Comparison of ENCODE assay signal across 1 cellular context in the genomic region with DNA sequence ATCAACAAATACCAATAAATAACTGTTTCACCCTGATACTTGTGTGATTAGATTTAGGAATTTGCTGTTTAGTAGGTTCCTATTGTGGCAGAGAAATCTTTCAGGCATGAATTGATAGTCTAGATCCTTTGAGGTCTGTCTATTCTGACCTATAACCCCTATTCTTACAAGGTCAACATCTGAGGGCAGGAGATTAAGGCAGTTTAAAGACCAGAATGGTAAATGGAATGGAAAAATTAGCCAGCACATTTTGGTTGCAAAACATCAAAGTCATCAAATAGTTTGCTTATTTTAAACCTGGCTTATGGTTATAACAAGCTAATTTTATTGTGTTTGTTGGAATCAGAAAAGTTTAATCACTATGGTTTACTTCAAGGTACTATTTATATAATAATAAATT.
TF ChIP-seq lines count a peak whose summit lies in the region.

No MANE protein-coding gene starts in this region.

TF ChIP-seq in HepG2, 621 proteins besides CTCF, POLR2A, EP300 and RAD21 (continued from another document and continues in another):
- TF ChIP-seq, protein P1, sequence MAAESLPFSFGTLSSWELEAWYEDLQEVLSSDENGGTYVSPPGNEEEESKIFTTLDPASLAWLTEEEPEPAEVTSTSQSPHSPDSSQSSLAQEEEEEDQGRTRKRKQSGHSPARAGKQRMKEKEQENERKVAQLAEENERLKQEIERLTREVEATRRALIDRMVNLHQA (CRISPR knock-in tag; IDR thresholded peaks at IDR 0.05), result no peak
- TF ChIP-seq, protein P2, sequence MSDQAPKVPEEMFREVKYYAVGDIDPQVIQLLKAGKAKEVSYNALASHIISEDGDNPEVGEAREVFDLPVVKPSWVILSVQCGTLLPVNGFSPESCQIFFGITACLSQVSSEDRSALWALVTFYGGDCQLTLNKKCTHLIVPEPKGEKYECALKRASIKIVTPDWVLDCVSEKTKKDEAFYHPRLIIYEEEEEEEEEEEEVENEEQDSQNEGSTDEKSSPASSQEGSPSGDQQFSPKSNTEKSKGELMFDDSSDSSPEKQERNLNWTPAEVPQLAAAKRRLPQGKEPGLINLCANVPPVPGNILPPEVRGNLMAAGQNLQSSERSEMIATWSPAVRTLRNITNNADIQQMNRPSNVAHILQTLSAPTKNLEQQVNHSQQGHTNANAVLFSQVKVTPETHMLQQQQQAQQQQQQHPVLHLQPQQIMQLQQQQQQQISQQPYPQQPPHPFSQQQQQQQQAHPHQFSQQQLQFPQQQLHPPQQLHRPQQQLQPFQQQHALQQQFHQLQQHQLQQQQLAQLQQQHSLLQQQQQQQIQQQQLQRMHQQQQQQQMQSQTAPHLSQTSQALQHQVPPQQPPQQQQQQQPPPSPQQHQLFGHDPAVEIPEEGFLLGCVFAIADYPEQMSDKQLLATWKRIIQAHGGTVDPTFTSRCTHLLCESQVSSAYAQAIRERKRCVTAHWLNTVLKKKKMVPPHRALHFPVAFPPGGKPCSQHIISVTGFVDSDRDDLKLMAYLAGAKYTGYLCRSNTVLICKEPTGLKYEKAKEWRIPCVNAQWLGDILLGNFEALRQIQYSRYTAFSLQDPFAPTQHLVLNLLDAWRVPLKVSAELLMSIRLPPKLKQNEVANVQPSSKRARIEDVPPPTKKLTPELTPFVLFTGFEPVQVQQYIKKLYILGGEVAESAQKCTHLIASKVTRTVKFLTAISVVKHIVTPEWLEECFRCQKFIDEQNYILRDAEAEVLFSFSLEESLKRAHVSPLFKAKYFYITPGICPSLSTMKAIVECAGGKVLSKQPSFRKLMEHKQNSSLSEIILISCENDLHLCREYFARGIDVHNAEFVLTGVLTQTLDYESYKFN (CRISPR knock-in tag; conservative IDR thresholded peaks at IDR 0.05), result peak; percentile 38; the same call in 1 of the 2 replicates
- no peak for TF ChIP-seq AGO2 (optimal IDR thresholded peaks at IDR 0.05; ENCODE audit: low read depth, low read length)
- TF ChIP-seq, protein P3, sequence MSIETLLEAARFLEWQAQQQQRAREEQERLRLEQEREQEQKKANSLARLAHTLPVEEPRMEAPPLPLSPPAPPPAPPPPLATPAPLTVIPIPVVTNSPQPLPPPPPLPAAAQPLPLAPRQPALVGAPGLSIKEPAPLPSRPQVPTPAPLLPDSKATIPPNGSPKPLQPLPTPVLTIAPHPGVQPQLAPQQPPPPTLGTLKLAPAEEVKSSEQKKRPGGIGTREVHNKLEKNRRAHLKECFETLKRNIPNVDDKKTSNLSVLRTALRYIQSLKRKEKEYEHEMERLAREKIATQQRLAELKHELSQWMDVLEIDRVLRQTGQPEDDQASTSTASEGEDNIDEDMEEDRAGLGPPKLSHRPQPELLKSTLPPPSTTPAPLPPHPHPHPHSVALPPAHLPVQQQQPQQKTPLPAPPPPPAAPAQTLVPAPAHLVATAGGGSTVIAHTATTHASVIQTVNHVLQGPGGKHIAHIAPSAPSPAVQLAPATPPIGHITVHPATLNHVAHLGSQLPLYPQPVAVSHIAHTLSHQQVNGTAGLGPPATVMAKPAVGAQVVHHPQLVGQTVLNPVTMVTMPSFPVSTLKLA (IDR thresholded peaks at IDR 0.05), result no peak
- TF ChIP-seq DR1 (CRISPR knock-in tag; IDR thresholded peaks at IDR 0.05), result no peak
- TF ChIP-seq ZNF264 (CRISPR knock-in tag; IDR thresholded peaks at IDR 0.05), result no peak
- no peak for TF ChIP-seq RBFOX2 (IDR thresholded peaks at IDR 0.05; ENCODE audit: low read depth, low read length)
- TF ChIP-seq TCF7 (IDR thresholded peaks at IDR 0.05; ENCODE audit: low read depth), result peak; percentile 50
- no peak for TF ChIP-seq IRX3 (CRISPR knock-in tag; IDR thresholded peaks at IDR 0.05; ENCODE audit: borderline replicate concordance, low read depth)
- TF ChIP-seq, protein P4, sequence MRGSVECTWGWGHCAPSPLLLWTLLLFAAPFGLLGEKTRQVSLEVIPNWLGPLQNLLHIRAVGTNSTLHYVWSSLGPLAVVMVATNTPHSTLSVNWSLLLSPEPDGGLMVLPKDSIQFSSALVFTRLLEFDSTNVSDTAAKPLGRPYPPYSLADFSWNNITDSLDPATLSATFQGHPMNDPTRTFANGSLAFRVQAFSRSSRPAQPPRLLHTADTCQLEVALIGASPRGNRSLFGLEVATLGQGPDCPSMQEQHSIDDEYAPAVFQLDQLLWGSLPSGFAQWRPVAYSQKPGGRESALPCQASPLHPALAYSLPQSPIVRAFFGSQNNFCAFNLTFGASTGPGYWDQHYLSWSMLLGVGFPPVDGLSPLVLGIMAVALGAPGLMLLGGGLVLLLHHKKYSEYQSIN (CRISPR knock-in tag; IDR thresholded peaks at IDR 0.05; ENCODE audit: borderline replicate concordance), result no peak
- no peak for TF ChIP-seq ZNF776 (CRISPR knock-in tag; IDR thresholded peaks at IDR 0.05)
- TF ChIP-seq NCOA5 (CRISPR knock-in tag; IDR thresholded peaks at IDR 0.05), result no peak
- no peak for TF ChIP-seq TGIF2 (CRISPR knock-in tag; IDR thresholded peaks at IDR 0.05)
- TF ChIP-seq ZNF644 (CRISPR knock-in tag; IDR thresholded peaks at IDR 0.05; ENCODE audit: low read depth), result no peak
- TF ChIP-seq, protein P5, sequence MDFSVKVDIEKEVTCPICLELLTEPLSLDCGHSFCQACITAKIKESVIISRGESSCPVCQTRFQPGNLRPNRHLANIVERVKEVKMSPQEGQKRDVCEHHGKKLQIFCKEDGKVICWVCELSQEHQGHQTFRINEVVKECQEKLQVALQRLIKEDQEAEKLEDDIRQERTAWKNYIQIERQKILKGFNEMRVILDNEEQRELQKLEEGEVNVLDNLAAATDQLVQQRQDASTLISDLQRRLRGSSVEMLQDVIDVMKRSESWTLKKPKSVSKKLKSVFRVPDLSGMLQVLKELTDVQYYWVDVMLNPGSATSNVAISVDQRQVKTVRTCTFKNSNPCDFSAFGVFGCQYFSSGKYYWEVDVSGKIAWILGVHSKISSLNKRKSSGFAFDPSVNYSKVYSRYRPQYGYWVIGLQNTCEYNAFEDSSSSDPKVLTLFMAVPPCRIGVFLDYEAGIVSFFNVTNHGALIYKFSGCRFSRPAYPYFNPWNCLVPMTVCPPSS (IDR thresholded peaks at IDR 0.05), result no peak
- TF ChIP-seq HHEX (CRISPR knock-in tag; IDR thresholded peaks at IDR 0.05), result no peak
- no peak for TF ChIP-seq IKZF4 (CRISPR knock-in tag; IDR thresholded peaks at IDR 0.05; ENCODE audit: borderline replicate concordance, low read depth, not compliant biosample characterization)
- TF ChIP-seq KLF15 (CRISPR knock-in tag; IDR thresholded peaks at IDR 0.05; ENCODE audit: borderline replicate concordance), result no peak
- peak in 1 of 2 experiments; percentile 9; a peak in 1 of 4 replicates for TF ChIP-seq MAFK (conservative IDR thresholded peaks at IDR 0.05 in 1 of 2, IDR thresholded peaks at IDR 0.05 in 1 of 2; ENCODE audit: low read length in 2 of 2)
- no peak for TF ChIP-seq ZNF713 (CRISPR knock-in tag; IDR thresholded peaks at IDR 0.05)
- no peak for TF ChIP-seq ZNF672 (CRISPR knock-in tag; IDR thresholded peaks at IDR 0.05)
- TF ChIP-seq ZNF773 (CRISPR knock-in tag; IDR thresholded peaks at IDR 0.05; ENCODE audit: borderline replicate concordance), result no peak
- TF ChIP-seq CREM (IDR thresholded peaks at IDR 0.05), result peak; percentile 35; the same call in 1 of the 2 replicates
- TF ChIP-seq CREM (CRISPR knock-in tag; IDR thresholded peaks at IDR 0.05), result no peak
- no peak for TF ChIP-seq FOSL1 (CRISPR knock-in tag; IDR thresholded peaks at IDR 0.05; ENCODE audit: borderline replicate concordance)
- TF ChIP-seq, protein P6, sequence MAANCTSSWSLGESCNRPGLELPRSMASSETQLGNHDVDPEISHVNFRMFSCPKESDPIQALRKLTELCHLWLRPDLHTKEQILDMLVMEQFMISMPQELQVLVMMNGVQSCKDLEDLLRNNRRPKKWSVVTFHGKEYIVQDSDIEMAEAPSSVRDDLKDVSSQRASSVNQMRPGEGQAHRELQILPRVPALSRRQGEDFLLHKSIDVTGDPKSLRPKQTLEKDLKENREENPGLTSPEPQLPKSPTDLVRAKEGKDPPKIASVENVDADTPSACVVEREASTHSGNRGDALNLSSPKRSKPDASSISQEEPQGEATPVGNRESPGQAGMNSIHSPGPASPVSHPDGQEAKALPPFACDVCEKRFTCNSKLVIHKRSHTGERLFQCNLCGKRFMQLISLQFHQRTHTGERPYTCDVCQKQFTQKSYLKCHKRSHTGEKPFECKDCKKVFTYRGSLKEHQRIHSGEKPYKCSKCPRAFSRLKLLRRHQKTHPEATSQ (CRISPR knock-in tag; IDR thresholded peaks at IDR 0.05; ENCODE audit: borderline replicate concordance), result no peak
- no peak for TF ChIP-seq RARG (CRISPR knock-in tag; IDR thresholded peaks at IDR 0.05; ENCODE audit: low read depth)
- no peak for TF ChIP-seq ZMYM2 (CRISPR knock-in tag; IDR thresholded peaks at IDR 0.05)
- no peak for TF ChIP-seq REL (CRISPR knock-in tag; conservative IDR thresholded peaks at IDR 0.05)
- no peak for TF ChIP-seq MIER2 (CRISPR knock-in tag; IDR thresholded peaks at IDR 0.05)
- no peak for TF ChIP-seq ZNF496 (CRISPR knock-in tag; IDR thresholded peaks at IDR 0.05; ENCODE audit: insufficient replicate concordance)
- TF ChIP-seq, protein P7, sequence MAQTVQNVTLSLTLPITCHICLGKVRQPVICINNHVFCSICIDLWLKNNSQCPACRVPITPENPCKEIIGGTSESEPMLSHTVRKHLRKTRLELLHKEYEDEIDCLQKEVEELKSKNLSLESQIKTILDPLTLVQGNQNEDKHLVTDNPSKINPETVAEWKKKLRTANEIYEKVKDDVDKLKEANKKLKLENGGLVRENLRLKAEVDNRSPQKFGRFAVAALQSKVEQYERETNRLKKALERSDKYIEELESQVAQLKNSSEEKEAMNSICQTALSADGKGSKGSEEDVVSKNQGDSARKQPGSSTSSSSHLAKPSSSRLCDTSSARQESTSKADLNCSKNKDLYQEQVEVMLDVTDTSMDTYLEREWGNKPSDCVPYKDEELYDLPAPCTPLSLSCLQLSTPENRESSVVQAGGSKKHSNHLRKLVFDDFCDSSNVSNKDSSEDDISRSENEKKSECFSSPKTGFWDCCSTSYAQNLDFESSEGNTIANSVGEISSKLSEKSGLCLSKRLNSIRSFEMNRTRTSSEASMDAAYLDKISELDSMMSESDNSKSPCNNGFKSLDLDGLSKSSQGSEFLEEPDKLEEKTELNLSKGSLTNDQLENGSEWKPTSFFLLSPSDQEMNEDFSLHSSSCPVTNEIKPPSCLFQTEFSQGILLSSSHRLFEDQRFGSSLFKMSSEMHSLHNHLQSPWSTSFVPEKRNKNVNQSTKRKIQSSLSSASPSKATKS (CRISPR knock-in tag; IDR thresholded peaks at IDR 0.05), result no peak
- TF ChIP-seq, protein P8, sequence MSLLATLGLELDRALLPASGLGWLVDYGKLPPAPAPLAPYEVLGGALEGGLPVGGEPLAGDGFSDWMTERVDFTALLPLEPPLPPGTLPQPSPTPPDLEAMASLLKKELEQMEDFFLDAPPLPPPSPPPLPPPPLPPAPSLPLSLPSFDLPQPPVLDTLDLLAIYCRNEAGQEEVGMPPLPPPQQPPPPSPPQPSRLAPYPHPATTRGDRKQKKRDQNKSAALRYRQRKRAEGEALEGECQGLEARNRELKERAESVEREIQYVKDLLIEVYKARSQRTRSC (CRISPR knock-in tag; IDR thresholded peaks at IDR 0.05; ENCODE audit: low read depth), result no peak
- no peak for TF ChIP-seq YEATS4 (CRISPR knock-in tag; IDR thresholded peaks at IDR 0.05; ENCODE audit: borderline replicate concordance)
- TF ChIP-seq, protein P9, sequence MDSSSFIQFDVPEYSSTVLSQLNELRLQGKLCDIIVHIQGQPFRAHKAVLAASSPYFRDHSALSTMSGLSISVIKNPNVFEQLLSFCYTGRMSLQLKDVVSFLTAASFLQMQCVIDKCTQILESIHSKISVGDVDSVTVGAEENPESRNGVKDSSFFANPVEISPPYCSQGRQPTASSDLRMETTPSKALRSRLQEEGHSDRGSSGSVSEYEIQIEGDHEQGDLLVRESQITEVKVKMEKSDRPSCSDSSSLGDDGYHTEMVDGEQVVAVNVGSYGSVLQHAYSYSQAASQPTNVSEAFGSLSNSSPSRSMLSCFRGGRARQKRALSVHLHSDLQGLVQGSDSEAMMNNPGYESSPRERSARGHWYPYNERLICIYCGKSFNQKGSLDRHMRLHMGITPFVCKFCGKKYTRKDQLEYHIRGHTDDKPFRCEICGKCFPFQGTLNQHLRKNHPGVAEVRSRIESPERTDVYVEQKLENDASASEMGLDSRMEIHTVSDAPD (CRISPR knock-in tag; IDR thresholded peaks at IDR 0.05), result no peak
- TF ChIP-seq ZNF101 (CRISPR knock-in tag; IDR thresholded peaks at IDR 0.05; ENCODE audit: borderline replicate concordance, low read depth), result no peak
- TF ChIP-seq FOSL2 (CRISPR knock-in tag; IDR thresholded peaks at IDR 0.05), result no peak
- TF ChIP-seq NR3C1 (CRISPR knock-in tag; IDR thresholded peaks at IDR 0.05), result no peak
- TF ChIP-seq ZNF556 (CRISPR knock-in tag; IDR thresholded peaks at IDR 0.05; ENCODE audit: borderline replicate concordance), result no peak
- no peak for TF ChIP-seq THAP11 (CRISPR knock-in tag; IDR thresholded peaks at IDR 0.05)
- TF ChIP-seq RARA (CRISPR knock-in tag; IDR thresholded peaks at IDR 0.05), result no peak
- peak; percentile 45; the same call in 1 of the 2 replicates for TF ChIP-seq PPARG (CRISPR knock-in tag; conservative IDR thresholded peaks at IDR 0.05)
- TF ChIP-seq, protein P10, sequence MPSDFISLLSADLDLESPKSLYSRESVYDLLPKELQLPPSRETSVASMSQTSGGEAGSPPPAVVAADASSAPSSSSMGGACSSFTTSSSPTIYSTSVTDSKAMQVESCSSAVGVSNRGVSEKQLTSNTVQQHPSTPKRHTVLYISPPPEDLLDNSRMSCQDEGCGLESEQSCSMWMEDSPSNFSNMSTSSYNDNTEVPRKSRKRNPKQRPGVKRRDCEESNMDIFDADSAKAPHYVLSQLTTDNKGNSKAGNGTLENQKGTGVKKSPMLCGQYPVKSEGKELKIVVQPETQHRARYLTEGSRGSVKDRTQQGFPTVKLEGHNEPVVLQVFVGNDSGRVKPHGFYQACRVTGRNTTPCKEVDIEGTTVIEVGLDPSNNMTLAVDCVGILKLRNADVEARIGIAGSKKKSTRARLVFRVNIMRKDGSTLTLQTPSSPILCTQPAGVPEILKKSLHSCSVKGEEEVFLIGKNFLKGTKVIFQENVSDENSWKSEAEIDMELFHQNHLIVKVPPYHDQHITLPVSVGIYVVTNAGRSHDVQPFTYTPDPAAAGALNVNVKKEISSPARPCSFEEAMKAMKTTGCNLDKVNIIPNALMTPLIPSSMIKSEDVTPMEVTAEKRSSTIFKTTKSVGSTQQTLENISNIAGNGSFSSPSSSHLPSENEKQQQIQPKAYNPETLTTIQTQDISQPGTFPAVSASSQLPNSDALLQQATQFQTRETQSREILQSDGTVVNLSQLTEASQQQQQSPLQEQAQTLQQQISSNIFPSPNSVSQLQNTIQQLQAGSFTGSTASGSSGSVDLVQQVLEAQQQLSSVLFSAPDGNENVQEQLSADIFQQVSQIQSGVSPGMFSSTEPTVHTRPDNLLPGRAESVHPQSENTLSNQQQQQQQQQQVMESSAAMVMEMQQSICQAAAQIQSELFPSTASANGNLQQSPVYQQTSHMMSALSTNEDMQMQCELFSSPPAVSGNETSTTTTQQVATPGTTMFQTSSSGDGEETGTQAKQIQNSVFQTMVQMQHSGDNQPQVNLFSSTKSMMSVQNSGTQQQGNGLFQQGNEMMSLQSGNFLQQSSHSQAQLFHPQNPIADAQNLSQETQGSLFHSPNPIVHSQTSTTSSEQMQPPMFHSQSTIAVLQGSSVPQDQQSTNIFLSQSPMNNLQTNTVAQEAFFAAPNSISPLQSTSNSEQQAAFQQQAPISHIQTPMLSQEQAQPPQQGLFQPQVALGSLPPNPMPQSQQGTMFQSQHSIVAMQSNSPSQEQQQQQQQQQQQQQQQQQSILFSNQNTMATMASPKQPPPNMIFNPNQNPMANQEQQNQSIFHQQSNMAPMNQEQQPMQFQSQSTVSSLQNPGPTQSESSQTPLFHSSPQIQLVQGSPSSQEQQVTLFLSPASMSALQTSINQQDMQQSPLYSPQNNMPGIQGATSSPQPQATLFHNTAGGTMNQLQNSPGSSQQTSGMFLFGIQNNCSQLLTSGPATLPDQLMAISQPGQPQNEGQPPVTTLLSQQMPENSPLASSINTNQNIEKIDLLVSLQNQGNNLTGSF (CRISPR knock-in tag; IDR thresholded peaks at IDR 0.05), result no peak
- TF ChIP-seq TEAD3 (CRISPR knock-in tag; optimal IDR thresholded peaks at IDR 0.05; ENCODE audit: borderline replicate concordance), result no peak
- TF ChIP-seq MTF2 (CRISPR knock-in tag; IDR thresholded peaks at IDR 0.05; ENCODE audit: borderline replicate concordance), result no peak
